In genomic region chr2:9179572-9180201, GRCh38 we compare ENCODE assay signal across 1 cellular context.
TF ChIP-seq lines count a peak whose summit lies in the region.

No MANE protein-coding gene starts in this region.

TF ChIP-seq in K562, 482 proteins besides CTCF, POLR2A, EP300 and RAD21 (continued from another document):
- TF ChIP-seq, protein P1, sequence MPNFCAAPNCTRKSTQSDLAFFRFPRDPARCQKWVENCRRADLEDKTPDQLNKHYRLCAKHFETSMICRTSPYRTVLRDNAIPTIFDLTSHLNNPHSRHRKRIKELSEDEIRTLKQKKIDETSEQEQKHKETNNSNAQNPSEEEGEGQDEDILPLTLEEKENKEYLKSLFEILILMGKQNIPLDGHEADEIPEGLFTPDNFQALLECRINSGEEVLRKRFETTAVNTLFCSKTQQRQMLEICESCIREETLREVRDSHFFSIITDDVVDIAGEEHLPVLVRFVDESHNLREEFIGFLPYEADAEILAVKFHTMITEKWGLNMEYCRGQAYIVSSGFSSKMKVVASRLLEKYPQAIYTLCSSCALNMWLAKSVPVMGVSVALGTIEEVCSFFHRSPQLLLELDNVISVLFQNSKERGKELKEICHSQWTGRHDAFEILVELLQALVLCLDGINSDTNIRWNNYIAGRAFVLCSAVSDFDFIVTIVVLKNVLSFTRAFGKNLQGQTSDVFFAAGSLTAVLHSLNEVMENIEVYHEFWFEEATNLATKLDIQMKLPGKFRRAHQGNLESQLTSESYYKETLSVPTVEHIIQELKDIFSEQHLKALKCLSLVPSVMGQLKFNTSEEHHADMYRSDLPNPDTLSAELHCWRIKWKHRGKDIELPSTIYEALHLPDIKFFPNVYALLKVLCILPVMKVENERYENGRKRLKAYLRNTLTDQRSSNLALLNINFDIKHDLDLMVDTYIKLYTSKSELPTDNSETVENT (CRISPR knock-in tag; IDR thresholded peaks at IDR 0.05): no peak
- no peak for TF ChIP-seq RREB1 (CRISPR knock-in tag; IDR thresholded peaks at IDR 0.05)
- 0 out of 2 replicates have a peak, but pooled peaks have one; percentile 13 for TF ChIP-seq JUND (IDR thresholded peaks at IDR 0.05; ENCODE audit: borderline replicate concordance, low read depth, low read length)
- peak; percentile 22; the same call in 1 of the 3 replicates for TF ChIP-seq JUND (tag; IDR thresholded peaks at IDR 0.05; ENCODE audit: borderline replicate concordance, low read depth, low read length)
- TF ChIP-seq LARP7 (IDR thresholded peaks at IDR 0.05): no peak
- peak; percentile 86 for TF ChIP-seq FOSL1 (tag; conservative IDR thresholded peaks at IDR 0.05)
- no peak for TF ChIP-seq MYC (IDR thresholded peaks at IDR 0.05; ENCODE audit: low read depth, low read length)
- TF ChIP-seq MYC (CRISPR knock-in tag; IDR thresholded peaks at IDR 0.05; ENCODE audit: borderline replicate concordance, low read depth): no peak
- TF ChIP-seq, protein P2, sequence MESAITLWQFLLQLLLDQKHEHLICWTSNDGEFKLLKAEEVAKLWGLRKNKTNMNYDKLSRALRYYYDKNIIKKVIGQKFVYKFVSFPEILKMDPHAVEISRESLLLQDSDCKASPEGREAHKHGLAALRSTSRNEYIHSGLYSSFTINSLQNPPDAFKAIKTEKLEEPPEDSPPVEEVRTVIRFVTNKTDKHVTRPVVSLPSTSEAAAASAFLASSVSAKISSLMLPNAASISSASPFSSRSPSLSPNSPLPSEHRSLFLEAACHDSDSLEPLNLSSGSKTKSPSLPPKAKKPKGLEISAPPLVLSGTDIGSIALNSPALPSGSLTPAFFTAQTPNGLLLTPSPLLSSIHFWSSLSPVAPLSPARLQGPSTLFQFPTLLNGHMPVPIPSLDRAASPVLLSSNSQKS (CRISPR knock-in tag; IDR thresholded peaks at IDR 0.05): no peak
- no peak; the same call in 1 of the 2 replicates for TF ChIP-seq CEBPB (tag; IDR thresholded peaks at IDR 0.05)
- TF ChIP-seq, protein P3, sequence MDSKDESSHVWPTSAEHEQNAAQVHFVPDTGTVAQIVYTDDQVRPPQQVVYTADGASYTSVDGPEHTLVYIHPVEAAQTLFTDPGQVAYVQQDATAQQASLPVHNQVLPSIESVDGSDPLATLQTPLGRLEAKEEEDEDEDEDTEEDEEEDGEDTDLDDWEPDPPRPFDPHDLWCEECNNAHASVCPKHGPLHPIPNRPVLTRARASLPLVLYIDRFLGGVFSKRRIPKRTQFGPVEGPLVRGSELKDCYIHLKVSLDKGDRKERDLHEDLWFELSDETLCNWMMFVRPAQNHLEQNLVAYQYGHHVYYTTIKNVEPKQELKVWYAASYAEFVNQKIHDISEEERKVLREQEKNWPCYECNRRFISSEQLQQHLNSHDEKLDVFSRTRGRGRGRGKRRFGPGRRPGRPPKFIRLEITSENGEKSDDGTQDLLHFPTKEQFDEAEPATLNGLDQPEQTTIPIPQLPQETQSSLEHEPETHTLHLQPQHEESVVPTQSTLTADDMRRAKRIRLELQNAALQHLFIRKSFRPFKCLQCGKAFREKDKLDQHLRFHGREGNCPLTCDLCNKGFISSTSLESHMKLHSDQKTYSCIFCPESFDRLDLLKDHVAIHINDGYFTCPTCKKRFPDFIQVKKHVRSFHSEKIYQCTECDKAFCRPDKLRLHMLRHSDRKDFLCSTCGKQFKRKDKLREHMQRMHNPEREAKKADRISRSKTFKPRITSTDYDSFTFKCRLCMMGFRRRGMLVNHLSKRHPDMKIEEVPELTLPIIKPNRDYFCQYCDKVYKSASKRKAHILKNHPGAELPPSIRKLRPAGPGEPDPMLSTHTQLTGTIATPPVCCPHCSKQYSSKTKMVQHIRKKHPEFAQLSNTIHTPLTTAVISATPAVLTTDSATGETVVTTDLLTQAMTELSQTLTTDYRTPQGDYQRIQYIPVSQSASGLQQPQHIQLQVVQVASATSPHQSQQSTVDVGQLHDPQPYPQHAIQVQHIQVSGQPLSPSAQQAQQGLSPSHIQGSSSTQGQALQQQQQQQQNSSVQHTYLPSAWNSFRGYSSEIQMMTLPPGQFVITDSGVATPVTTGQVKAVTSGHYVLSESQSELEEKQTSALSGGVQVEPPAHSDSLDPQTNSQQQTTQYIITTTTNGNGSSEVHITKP (IDR thresholded peaks at IDR 0.05; ENCODE audit: partially characterized antibody): peak; percentile 71
- no peak for TF ChIP-seq ZNF512 (tag; IDR thresholded peaks at IDR 0.05)
- TF ChIP-seq ZNF324 (CRISPR knock-in tag; IDR thresholded peaks at IDR 0.05): no peak
- no peak for TF ChIP-seq CCNT2 (IDR thresholded peaks at IDR 0.05; ENCODE audit: borderline replicate concordance, extremely low read depth, insufficient read length, low read depth, low read length)
